In genomic region chr6:15824851-15825250, GRCh38 we compare ENCODE assay signal across 14 cellular contexts.
DNase-seq lines count a peak whose midpoint lies in the region; ATAC-seq and TF ChIP-seq lines count a peak whose summit lies in the region.
"Had no signal": no experiment of that assay in that cellular context is flagged by ENCODE, and none has a peak within 500 bp of the region (broad histone marks: within the 10 kb centered on the region; RNA-seq: fewer than 3 reads in every experiment).

No MANE protein-coding gene starts in this region.

- no peaks in the 10 kb centered on the region for H3K27me3 Mint-ChIP-seq in neural crest cell (ENCODE audit: low read depth)

- TF ChIP-seq CTCF in neural crest cell (conservative IDR thresholded peaks at IDR 0.05), result no peak

- no peaks in the 10 kb centered on the region for H3K36me3 Mint-ChIP-seq in neural crest cell (ENCODE audit: low read depth)
- H3K36me3 Mint-ChIP-seq: CD14-positive monocyte; CD8-positive, alpha-beta memory T cell had no signal

- in situ Hi-C loops in SK-MEL-5 (cut with HindIII; ENCODE audit: low pct_unique_long_range_greater_than_20kb, low sequenced_read_pairs), result no loop called here

- no peak overlapping the region for H3K27ac Mint-ChIP-seq in neural crest cell (ENCODE audit: unreplicated experiment)
- H3K27ac Mint-ChIP-seq: CD14-positive monocyte; CD8-positive, alpha-beta memory T cell had no signal

- peaks cover 32% of the 10 kb centered on the region for H3K4me1 Mint-ChIP-seq in neural crest cell
- H3K4me1 Mint-ChIP-seq: CD8-positive, alpha-beta memory T cell had no signal

- ATAC-seq in GM19397 (IDR thresholded peaks at IDR 0.05; ENCODE audit: unreplicated experiment), result no peak
- ATAC-seq: A549, GM12878 had no signal

- H3K9me3 Mint-ChIP-seq in neural crest cell, result no peaks in the 10 kb centered on the region
- H3K9me3 Mint-ChIP-seq: CD8-positive, alpha-beta memory T cell had no signal

- DNase-seq in COLO829 (ENCODE audit: low spot score) (peak; percentile 51), NCI-H524 (lab: John Stamatoyannopoulos, UW) (peak; percentile 97 to 98), SK-MEL-5 (ENCODE audit: low read depth, low spot score) (peak; percentile 82), neural crest cell (ENCODE audit: low read depth, low spot score) (no peak), T-helper 1 cell (no peak)
- DNase-seq in NK-92 treated with Interleukin-12 subunit alpha and Interleukin-12 subunit beta, amount 100 ng/mL, for 24 hours (lab: John Stamatoyannopoulos, UW), result no peak
- DNase-seq: CD8-positive, alpha-beta memory T cell; DMS79; GM23248; IMR-90 had no signal

- H3K4me3 Mint-ChIP-seq in neural crest cell, result peak overlapping the region; percentile 49
- H3K4me3 Mint-ChIP-seq: CD14-positive monocyte; CD8-positive, alpha-beta memory T cell had no signal

Comparison
In these comparisons a context has a peak if more than half of its experiments do, and no peak if none do; other contexts are left out.
1. DNase-seq: peak in COLO829 (single experiment), NCI-H524 (2 of 2) and SK-MEL-5 (single experiment); none in neural crest cell (single experiment), T-helper 1 cell (0 of 5) and NK-92 treated with Interleukin-12 subunit alpha and Interleukin-12 subunit beta, amount 100 ng/mL, for 24 hours (single experiment).